In genomic region chr4:176357359-176358082, GRCh38 we compare ENCODE assay signal across 12 cellular contexts. TPM values are rescaled to one million over a fixed set of nuclear protein-coding genes. Genes with fewer than 3 reads are reported as not detected.
A peak's percentile ranks its signal among the peaks of the same experiment; 100 is the strongest.
DNase-seq lines count a peak whose midpoint lies in the region; ATAC-seq and TF ChIP-seq lines count a peak whose summit lies in the region.
"Had no signal": no experiment of that assay in that cellular context is flagged by ENCODE, and none has a peak within 500 bp of the region (broad histone marks: within the 10 kb centered on the region; RNA-seq: fewer than 3 reads in every experiment).

No MANE protein-coding gene starts in this region.

- no peaks in the 10 kb centered on the region for H3K4me1 ChIP-seq in NT2/D1 (ENCODE audit: insufficient read depth, insufficient read length)
- H3K4me1 ChIP-seq in esophagus muscularis mucosa = no peaks in the 10 kb centered on the region
- H3K4me1 ChIP-seq: BLaER1 had no signal

- 68% methylated on average over 4 of the region's 4 CpGs for WGBS in esophagus muscularis mucosa

- TF ChIP-seq CTCF in esophagus muscularis mucosa (IDR thresholded peaks at IDR 0.05) = no peak

- no peak overlapping the region for H3K9ac ChIP-seq in NT2/D1 (ENCODE audit: insufficient read length, low read depth)
- H3K9ac ChIP-seq: BLaER1 had no signal

- H3K9me3 ChIP-seq in NT2/D1 (ENCODE audit: insufficient read depth, low read length) (peaks cover 28% of the 10 kb centered on the region), esophagus muscularis mucosa (no peaks in the 10 kb centered on the region)
- H3K9me3 ChIP-seq: ascending aorta, SJSA1 had no signal

- intact Hi-C loops in esophagus muscularis mucosa (cut with DNase I) = no loop called here

- H3K27ac ChIP-seq in esophagus muscularis mucosa (replicated peaks in 1 of 4) = no peak overlapping the region
- H3K27ac ChIP-seq: ascending aorta, BLaER1, SJSA1 had no signal

- H3K36me3 ChIP-seq in NT2/D1 (ENCODE audit: insufficient read depth, insufficient read length, low read length) (no peaks in the 10 kb centered on the region), esophagus muscularis mucosa (no peaks in the 10 kb centered on the region)
- H3K36me3 ChIP-seq: ascending aorta, BLaER1, SJSA1 had no signal

- H3K4me3 ChIP-seq in NT2/D1 (ENCODE audit: insufficient read length, low read depth) (no peak overlapping the region), esophagus muscularis mucosa (no peak overlapping the region)
- H3K4me3 ChIP-seq: ascending aorta, BLaER1, SJSA1 had no signal

- TF ChIP-seq POLR2A in GM18505 (IDR thresholded peaks at IDR 0.05; ENCODE audit: borderline replicate concordance, extremely low read depth, insufficient read depth, insufficient read length) (no peak), esophagus muscularis mucosa (IDR thresholded peaks at IDR 0.05; ENCODE audit: low read depth) (no peak)

- H3K27me3 ChIP-seq in NT2/D1 (ENCODE audit: insufficient read depth, insufficient read length) (no peaks in the 10 kb centered on the region), esophagus muscularis mucosa (no peaks in the 10 kb centered on the region)
- H3K27me3 ChIP-seq: ascending aorta, BLaER1, SJSA1 had no signal

- ATAC-seq in GM18505 (IDR thresholded peaks at IDR 0.05; ENCODE audit: unreplicated experiment) (peak; percentile 100), GM21367 (IDR thresholded peaks at IDR 0.05; ENCODE audit: unreplicated experiment) (peak; percentile 99), HG02981 (IDR thresholded peaks at IDR 0.05; ENCODE audit: unreplicated experiment) (peak; percentile 99)
- ATAC-seq: esophagus mucosa had no signal

- no peak for TF ChIP-seq EP300 in esophagus muscularis mucosa (IDR thresholded peaks at IDR 0.05)

- DNase-seq in NT2/D1 (ENCODE audit: low read depth, low spot score) (peak; percentile 11), NCI-H2081 (lab: John Stamatoyannopoulos, UW) (no peak), pons (ENCODE audit: low spot score) (no peak), glomerular visceral epithelial cell (ENCODE audit: extremely low spot score) (no peak), esophagus muscularis mucosa (ENCODE audit: extremely low spot score) (no peak)

RNA-seq across cellular contexts. Expression of gene SPCS3, which starts 37.8 kb away (rescaled TPM):
- total RNA-seq in esophagus muscularis mucosa = 10 to 100 TPM; 35.5 to 48.4 (median 46.0) TPM
